ENCODE assay signal across 13 cellular contexts in the genomic region with DNA sequence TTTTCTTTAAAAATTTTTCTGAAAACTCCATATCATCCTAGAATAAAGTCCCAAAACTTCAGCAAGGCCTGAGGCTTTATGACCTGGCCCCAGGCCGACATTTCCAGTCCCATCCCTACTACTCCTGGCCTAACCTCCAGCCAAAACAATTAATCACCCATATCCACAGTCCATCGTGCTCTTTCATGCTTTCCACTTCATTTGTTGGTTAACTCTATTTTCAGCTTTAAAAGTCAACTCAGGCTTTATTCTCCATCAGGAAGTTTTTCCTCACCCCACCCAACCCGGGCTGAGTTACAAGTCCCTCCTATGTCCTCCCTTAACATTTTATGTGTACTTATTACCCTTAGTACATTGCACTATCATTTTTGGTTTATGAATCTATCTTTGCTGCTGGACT. TPM values are rescaled to one million over a fixed set of nuclear protein-coding genes. Genes with fewer than 3 reads are reported as not detected.
DNase-seq lines count a peak whose midpoint lies in the region; ATAC-seq and TF ChIP-seq lines count a peak whose summit lies in the region.
"Had no signal": no experiment of that assay in that cellular context is flagged by ENCODE, and none has a peak within 500 bp of the region (broad histone marks: within the 10 kb centered on the region; RNA-seq: fewer than 3 reads in every experiment).

No MANE protein-coding gene starts in this region.

- TF ChIP-seq CTCF in fibroblast of mammary gland (conservative IDR thresholded peaks at IDR 0.05; ENCODE audit: control insufficient read depth, insufficient read depth, low read depth, low read length) (no peak), lower lobe of right lung (IDR thresholded peaks at IDR 0.05) (no peak), spleen (IDR thresholded peaks at IDR 0.05 in 8 of 11, conservative IDR thresholded peaks at IDR 0.05 in 3 of 11) (no peak)

- TF ChIP-seq POLR2A in spleen (IDR thresholded peaks at IDR 0.05), result no peak

- no peaks in the 10 kb centered on the region for H3K36me3 ChIP-seq in lower lobe of right lung
- H3K36me3 ChIP-seq in spleen, result no peaks in the 10 kb centered on the region

- ATAC-seq in lower lobe of right lung, result no peak
- no peak for ATAC-seq in HG02642 (IDR thresholded peaks at IDR 0.05; ENCODE audit: poor library complexity, unreplicated experiment)
- no peak for ATAC-seq in SK-N-SH treated with all-trans-retinoic acid at 6 μM for 48 hours
- ATAC-seq in HG03520 (IDR thresholded peaks at IDR 0.05; ENCODE audit: unreplicated experiment), result no peak
- ATAC-seq: activated T-helper 17 cell treated with anti-CD3 and anti-CD28 coated beads, Interleukin-2, amount 50 U/mL, for 72 hours had no signal

- no peak overlapping the region for H3K4me3 ChIP-seq in fibroblast of mammary gland (ENCODE audit: control insufficient read depth, low read depth, low read length)
- H3K4me3 ChIP-seq in lower lobe of right lung, result no peak overlapping the region
- no peak overlapping the region for H3K4me3 ChIP-seq in spleen

- H3K27me3 ChIP-seq in lower lobe of right lung (ENCODE audit: low read depth) (no peaks in the 10 kb centered on the region), spleen (replicated peaks in 1 of 7) (no peaks in the 10 kb centered on the region)

- intact Hi-C loops in lower lobe of right lung (cut with DNase I), result no loop called here
- intact Hi-C loops in spleen (cut with DNase I; ENCODE audit: low total_unique reads), result no loop called here

- 37 to 59% (median 53%) methylated on average over 3 of the region's 3 CpGs for WGBS in spleen, 5 donors

- H3K9me3 ChIP-seq in lower lobe of right lung (no peaks in the 10 kb centered on the region), spleen (no peaks in the 10 kb centered on the region)

- DNase-seq in GM03348 (ENCODE audit: low spot score) (peak; percentile 63), fibroblast of mammary gland (ENCODE audit: low read depth) (peak; percentile 17), lower lobe of right lung (no peak), spleen (no peak)
- no peak for DNase-seq in NK-92 treated with Interleukin-12 subunit alpha and Interleukin-12 subunit beta, amount 100 ng/mL, for 24 hours (lab: John Stamatoyannopoulos, UW)
- DNase-seq: activated B cell treated with CpG ODN at 0.5 μM for 24 hours; Calu3; stimulated activated naive CD4-positive, alpha-beta T cell treated with Interleukin-2 at 50 U/mL for 16 hours had no signal

- H3K4me1 ChIP-seq in lower lobe of right lung, result peaks cover 67% of the 10 kb centered on the region
- peaks cover 0 to 41% (median 23%) of the 10 kb centered on the region in 6 donors for H3K4me1 ChIP-seq in spleen

- H3K27ac ChIP-seq in lower lobe of right lung (peak overlapping the region; percentile 86), spleen (peak overlapping the region; percentile 2 to 90 (median 76))
- H3K27ac ChIP-seq: KMS-11 had no signal

TF ChIP-seq in SK-N-SH treated with all-trans-retinoic acid at 6 μM for 48 hours, 23 proteins besides CTCF, POLR2A, EP300 and RAD21:
- TF ChIP-seq ISL1 (CRISPR knock-in tag; IDR thresholded peaks at IDR 0.05) (no peak), ZNF70 (CRISPR knock-in tag; IDR thresholded peaks at IDR 0.05) (no peak), TCF4 (CRISPR knock-in tag; IDR thresholded peaks at IDR 0.05; ENCODE audit: borderline replicate concordance) (no peak), ZFP30 (CRISPR knock-in tag; IDR thresholded peaks at IDR 0.05) (no peak), ESRRG (CRISPR knock-in tag; IDR thresholded peaks at IDR 0.05) (no peak), ZC3H10 (CRISPR knock-in tag; IDR thresholded peaks at IDR 0.05) (no peak), OSR1 (CRISPR knock-in tag; IDR thresholded peaks at IDR 0.05) (no peak), PPARA (CRISPR knock-in tag; IDR thresholded peaks at IDR 0.05; ENCODE audit: borderline replicate concordance) (no peak), SNAI2 (CRISPR knock-in tag; IDR thresholded peaks at IDR 0.05) (no peak)

RNA-seq across cellular contexts. Expression of a gene that starts 27.7 kb away (rescaled TPM):
- total RNA-seq in lower lobe of right lung (601 TPM), spleen (100 to 1,000 TPM; 223 to 352 (median 318) TPM)
- 10 to 100 TPM; 32.7 to 43.8 (median 41.4) TPM for polyA plus RNA-seq in spleen

Comparison
In these comparisons a context has a peak if more than half of its experiments do, and no peak if none do; other contexts are left out.
1. DNase-seq: peak in GM03348 (single experiment) and fibroblast of mammary gland (single experiment); none in lower lobe of right lung (single experiment), spleen (single experiment) and NK-92 treated with Interleukin-12 subunit alpha and Interleukin-12 subunit beta, amount 100 ng/mL, for 24 hours (single experiment).